ENCODE assay signal across 15 cellular contexts in the genomic region with DNA sequence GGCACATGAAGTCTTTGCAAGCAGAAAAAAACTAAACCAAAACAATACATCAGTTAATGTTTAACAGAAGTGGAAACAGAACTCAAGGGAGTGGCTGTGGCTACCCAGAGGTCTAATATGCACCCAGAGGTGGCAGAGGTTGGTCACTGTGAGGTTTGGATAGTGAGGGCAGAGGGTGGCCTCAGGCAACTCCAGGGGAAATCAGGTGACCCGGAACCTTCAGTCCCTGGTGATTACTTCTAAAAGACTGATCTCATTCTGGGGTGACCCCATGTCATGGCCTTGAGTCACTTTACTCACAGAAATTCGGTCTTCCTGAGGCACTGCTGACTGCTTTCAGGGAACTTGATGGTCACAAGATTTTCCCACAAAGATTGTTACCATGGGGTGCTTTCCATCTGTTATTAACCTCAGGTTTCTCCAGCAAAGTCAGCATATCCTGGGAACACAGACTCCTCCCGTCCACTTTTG.
DNase-seq lines count a peak whose midpoint lies in the region; ATAC-seq and TF ChIP-seq lines count a peak whose summit lies in the region.
"Had no signal": no experiment of that assay in that cellular context is flagged by ENCODE, and none has a peak within 500 bp of the region (broad histone marks: within the 10 kb centered on the region; RNA-seq: fewer than 3 reads in every experiment).

No MANE protein-coding gene starts in this region.

- no peaks in the 10 kb centered on the region for H3K27me3 Mint-ChIP-seq in Calu3 (ENCODE audit: unreplicated experiment)
- H3K27me3 Mint-ChIP-seq: activated naive CD8-positive, alpha-beta T cell treated with anti-CD3 and anti-CD28 coated beads, Interleukin-2, amount 50 U/mL, for 24 hours; progenitor cell of endocrine pancreas had no signal

- CTCF ChIA-PET in Calu3 (lab: Charles Lee), result no interaction called here
- CTCF ChIA-PET in HEK293T (lab: Yijun Ruan, JAX), result no interaction called here

- POLR2A ChIA-PET in HEK293T (lab: Yijun Ruan, JAX), result no interaction called here

- H3K27ac Mint-ChIP-seq in Calu3 (ENCODE audit: unreplicated experiment), result peak overlapping the region; percentile 37
- H3K27ac Mint-ChIP-seq: activated naive CD8-positive, alpha-beta T cell treated with anti-CD3 and anti-CD28 coated beads, Interleukin-2, amount 50 U/mL, for 24 hours; progenitor cell of endocrine pancreas had no signal

- no TSS peak for BruUV-seq in Calu3 (replicated peaks; lab: Mats Ljungman, UMichigan)

- H3K4me1 Mint-ChIP-seq in Calu3 (ENCODE audit: low read depth, unreplicated experiment), result peaks cover 28% of the 10 kb centered on the region

- DNase-seq in Calu3 (peak; percentile 38), left kidney (ENCODE audit: low read depth, low spot score) (peak; percentile 19), HEK293T (ENCODE audit: extremely low spot score) (no peak), NCI-H2196 treated with DMSO at 0.1 percent for 48 hours (lab: John Stamatoyannopoulos, UW; ENCODE audit: unreplicated experiment) (no peak)
- DNase-seq: activated naive CD8-positive, alpha-beta T cell treated with anti-CD3 and anti-CD28 coated beads, Interleukin-2, amount 50 U/mL, for 24 hours; DMS79 treated with DMSO at 0.1 percent for 48 hours; esophagus squamous epithelium; midbrain; NCI-H526 treated with DMSO at 0.1 percent for 48 hours; SHP77 had no signal

- intact Hi-C loops in Calu3 (cut with micrococcal nuclease; ENCODE audit: unreplicated experiment), result loop anchor here (5.0 kb wide), 3 partner anchors 99 to 209 kb away; a partner anchor contains a TSS

- TF ChIP-seq CTCF in Calu3 (IDR thresholded peaks at IDR 0.05; ENCODE audit: unreplicated experiment), result no peak

- H3K4me3 Mint-ChIP-seq in Calu3 (ENCODE audit: low read depth, unreplicated experiment), result no peak overlapping the region
- H3K4me3 Mint-ChIP-seq: activated naive CD8-positive, alpha-beta T cell treated with anti-CD3 and anti-CD28 coated beads, Interleukin-2, amount 50 U/mL, for 24 hours had no signal

- peak; percentile 40 for ATAC-seq in GM19467 (IDR thresholded peaks at IDR 0.05; ENCODE audit: unreplicated experiment)
- peak; percentile 52 for ATAC-seq in HG03442 (IDR thresholded peaks at IDR 0.05; ENCODE audit: unreplicated experiment)
- no peak for ATAC-seq in HG02852 (IDR thresholded peaks at IDR 0.05; ENCODE audit: unreplicated experiment)
- ATAC-seq in HG03432 (IDR thresholded peaks at IDR 0.05; ENCODE audit: unreplicated experiment), result no peak
- ATAC-seq: activated naive CD8-positive, alpha-beta T cell treated with anti-CD3 and anti-CD28 coated beads, Interleukin-2, amount 50 U/mL, for 24 hours had no signal

- H3K9me3 Mint-ChIP-seq in Calu3 (ENCODE audit: low read depth, unreplicated experiment), result peaks cover 4% of the 10 kb centered on the region
- H3K9me3 Mint-ChIP-seq: activated naive CD8-positive, alpha-beta T cell treated with anti-CD3 and anti-CD28 coated beads, Interleukin-2, amount 50 U/mL, for 24 hours had no signal

- no peaks in the 10 kb centered on the region for H3K36me3 Mint-ChIP-seq in Calu3 (ENCODE audit: insufficient read depth, unreplicated experiment)

TF ChIP-seq in HEK293T, 16 proteins besides CTCF, POLR2A, EP300 and RAD21:
- TF ChIP-seq HDGF (IDR thresholded peaks at IDR 0.05; ENCODE audit: borderline replicate concordance), result no peak
- no peak for TF ChIP-seq TARDBP (IDR thresholded peaks at IDR 0.05)
- TF ChIP-seq, protein P1, sequence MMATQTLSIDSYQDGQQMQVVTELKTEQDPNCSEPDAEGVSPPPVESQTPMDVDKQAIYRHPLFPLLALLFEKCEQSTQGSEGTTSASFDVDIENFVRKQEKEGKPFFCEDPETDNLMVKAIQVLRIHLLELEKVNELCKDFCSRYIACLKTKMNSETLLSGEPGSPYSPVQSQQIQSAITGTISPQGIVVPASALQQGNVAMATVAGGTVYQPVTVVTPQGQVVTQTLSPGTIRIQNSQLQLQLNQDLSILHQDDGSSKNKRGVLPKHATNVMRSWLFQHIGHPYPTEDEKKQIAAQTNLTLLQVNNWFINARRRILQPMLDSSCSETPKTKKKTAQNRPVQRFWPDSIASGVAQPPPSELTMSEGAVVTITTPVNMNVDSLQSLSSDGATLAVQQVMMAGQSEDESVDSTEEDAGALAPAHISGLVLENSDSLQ (IDR thresholded peaks at IDR 0.05), result no peak
- no peak for TF ChIP-seq NFRKB (IDR thresholded peaks at IDR 0.05)
- no peak for TF ChIP-seq SP1 (IDR thresholded peaks at IDR 0.05)
- no peak for TF ChIP-seq FOXA1 (IDR thresholded peaks at IDR 0.05)

Comparison
In these comparisons a context has a peak if more than half of its experiments do, and no peak if none do; other contexts are left out.
1. DNase-seq: peak in Calu3 (single experiment) and left kidney (single experiment); none in HEK293T (single experiment) and NCI-H2196 treated with DMSO at 0.1 percent for 48 hours (single experiment).
2. ATAC-seq: peak in GM19467 (single experiment) and HG03442 (single experiment); none in HG02852 (single experiment) and HG03432 (single experiment).